24 cellular contexts compared by ENCODE assay signal in the genomic region with DNA sequence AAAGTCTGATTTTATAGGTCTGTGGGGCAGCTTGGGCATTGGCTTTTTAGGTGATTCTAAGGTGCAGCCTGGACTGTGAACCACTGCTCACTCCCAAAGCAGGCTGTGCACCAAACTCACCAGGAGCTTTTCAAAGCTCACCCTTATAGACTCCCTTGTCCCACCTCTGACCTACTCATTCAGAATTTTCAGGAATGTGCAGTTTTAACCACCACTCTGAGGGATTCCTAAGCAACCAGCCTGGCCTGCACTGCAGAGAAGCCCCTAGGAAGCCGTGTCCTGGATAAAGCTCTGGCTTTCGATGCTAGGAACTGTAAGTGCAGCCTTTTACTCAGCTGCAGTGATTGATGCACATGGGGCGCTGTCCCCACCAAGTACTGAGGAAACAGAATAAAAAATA. TPM values are rescaled to one million over a fixed set of nuclear protein-coding genes. Genes with fewer than 3 reads are reported as not detected.
DNase-seq lines count a peak whose midpoint lies in the region; ATAC-seq and TF ChIP-seq lines count a peak whose summit lies in the region.
"Had no signal": no experiment of that assay in that cellular context is flagged by ENCODE, and none has a peak within 500 bp of the region (broad histone marks: within the 10 kb centered on the region; RNA-seq: fewer than 3 reads in every experiment).

No MANE protein-coding gene starts in this region.

- H3K27ac Mint-ChIP-seq in natural killer cell treated with Interleukin-12 subunit alpha and Interleukin-12 subunit beta and Interleukin-15 and Interleukin-18, amount 100 ng/mL, for 72 hours, result no peak overlapping the region
- no peak overlapping the region for H3K27ac Mint-ChIP-seq in Calu3 (ENCODE audit: unreplicated experiment)
- H3K27ac Mint-ChIP-seq: CD4-positive, alpha-beta memory T cell had no signal

- no peak for TF ChIP-seq EP300 in SK-N-SH (IDR thresholded peaks at IDR 0.05; ENCODE audit: borderline replicate concordance in 1 of 2, low read depth in 1 of 2, low read length in 1 of 2)

- H3K36me3 ChIP-seq in SK-N-SH (replicated peaks in 1 of 2; ENCODE audit: control insufficient read depth in 1 of 2, insufficient read depth in 2 of 2, low read length in 1 of 2) (no peaks in the 10 kb centered on the region), neuronal stem cell (replicated peaks in 1 of 2; ENCODE audit: control insufficient read depth in 2 of 2, insufficient read depth in 2 of 2, low read length in 2 of 2) (no peaks in the 10 kb centered on the region)
- H3K36me3 ChIP-seq: BLaER1 had no signal

- no peak overlapping the region for H3K4ac ChIP-seq in neuronal stem cell (ENCODE audit: low read length)

- POLR2A ChIA-PET in SK-N-SH (lab: Yijun Ruan, JAX), result no interaction called here

- no peak overlapping the region for H4K91ac ChIP-seq in neuronal stem cell (ENCODE audit: low read depth, low read length, poor library complexity)

- H2BK12ac ChIP-seq in neuronal stem cell (ENCODE audit: low read length), result no peak overlapping the region

- no peak overlapping the region for H3K4me2 ChIP-seq in SK-N-SH
- no peak overlapping the region for H3K4me2 ChIP-seq in neuronal stem cell (ENCODE audit: insufficient read depth, low read length, poor library complexity, severe bottlenecking)
- H3K4me2 ChIP-seq: BLaER1, PC-9 had no signal

- H3K4me3 ChIP-seq in SK-N-SH (ENCODE audit: low read depth in 2 of 2, low read length in 1 of 2), result no peak overlapping the region
- H3K4me3 ChIP-seq in neuronal stem cell (ENCODE audit: low read length in 2 of 2), result no peak overlapping the region
- H3K4me3 ChIP-seq: BLaER1, GM12878, PC-9, SK-N-MC had no signal

- no peaks in the 10 kb centered on the region for H3K36me3 Mint-ChIP-seq in natural killer cell treated with Interleukin-12 subunit alpha and Interleukin-12 subunit beta and Interleukin-15 and Interleukin-18, amount 100 ng/mL, for 72 hours
- H3K36me3 Mint-ChIP-seq in Calu3 (ENCODE audit: insufficient read depth, unreplicated experiment), result no peaks in the 10 kb centered on the region
- H3K36me3 Mint-ChIP-seq: CD4-positive, alpha-beta memory T cell had no signal

- CTCF ChIA-PET in SK-N-SH (lab: Yijun Ruan, JAX) (interaction anchor here (1.1 to 1.2 kb wide), 2 partner anchors 32 to 279 kb away, joined by 3 to 5 read pairs; no protein-coding TSS in a partner anchor), Calu3 (lab: Charles Lee) (no interaction called here)

- H3K79me2 ChIP-seq in SK-N-SH (ENCODE audit: insufficient read depth), result no peaks in the 10 kb centered on the region

- no TSS peak for BruUV-seq in Calu3 (replicated peaks; lab: Mats Ljungman, UMichigan)

- H3K4me1 Mint-ChIP-seq in natural killer cell treated with Interleukin-12 subunit alpha and Interleukin-12 subunit beta and Interleukin-15 and Interleukin-18, amount 100 ng/mL, for 72 hours (ENCODE audit: low read depth in 2 of 2), result no peaks in the 10 kb centered on the region
- H3K4me1 Mint-ChIP-seq in Calu3 (ENCODE audit: low read depth, unreplicated experiment), result no peaks in the 10 kb centered on the region
- H3K4me1 Mint-ChIP-seq: CD4-positive, alpha-beta memory T cell had no signal

- ATAC-seq in SK-N-SH treated with all-trans-retinoic acid at 6 μM for 48 hours, result peak; percentile 24; the same call in 1 of the 3 replicates
- ATAC-seq in left colon, result peak; percentile 41
- no peak for ATAC-seq in natural killer cell treated with Interleukin-12 subunit alpha and Interleukin-12 subunit beta and Interleukin-15 and Interleukin-18, amount 100 ng/mL, for 72 hours
- ATAC-seq in GM18517 (IDR thresholded peaks at IDR 0.05; ENCODE audit: unreplicated experiment), result no peak
- ATAC-seq: GM12878, HCT116 had no signal

- H3K27me3 ChIP-seq in SK-N-SH (ENCODE audit: insufficient read depth), result no peaks in the 10 kb centered on the region
- H3K27me3 ChIP-seq in neuronal stem cell (ENCODE audit: control insufficient read depth in 3 of 3, insufficient read depth in 3 of 3, low read depth in 1 of 3, low read length in 3 of 3), result no peaks in the 10 kb centered on the region
- H3K27me3 ChIP-seq: BLaER1 had no signal

- no peak overlapping the region for H3K14ac ChIP-seq in neuronal stem cell (ENCODE audit: low read length)

- H3K27ac ChIP-seq in SK-N-SH (ENCODE audit: low read depth in 2 of 2, low read length in 1 of 2) (no peak overlapping the region), neuronal stem cell (replicated peaks; ENCODE audit: low read length) (no peak overlapping the region)
- H3K27ac ChIP-seq: 22Rv1, BLaER1, PC-9, SK-N-MC had no signal

- no peaks in the 10 kb centered on the region for H3F3A ChIP-seq in SK-N-SH (replicated peaks; ENCODE audit: insufficient read depth)

- H3K18ac ChIP-seq in neuronal stem cell (ENCODE audit: low read length), result no peak overlapping the region

- TF ChIP-seq RAD21 in SK-N-SH (IDR thresholded peaks at IDR 0.05; ENCODE audit: low read length), result no peak

- no peaks in the 10 kb centered on the region; a peak in 1 of 4 replicates for H3K4me1 ChIP-seq in SK-N-SH (ENCODE audit: control insufficient read depth in 1 of 2, insufficient read depth in 2 of 2, low read depth in 1 of 2, low read length in 1 of 2)
- H3K4me1 ChIP-seq in neuronal stem cell (ENCODE audit: control insufficient read depth in 2 of 2, insufficient read depth in 1 of 2, low read depth in 1 of 2, low read length in 2 of 2), result peaks cover 5 to 7% of the 10 kb centered on the region in 2 donors

- H2BK5ac ChIP-seq in neuronal stem cell (ENCODE audit: low read length), result no peak overlapping the region

- H3K79me1 ChIP-seq in neuronal stem cell (ENCODE audit: low read depth, low read length), result no peaks in the 10 kb centered on the region

- no peaks in the 10 kb centered on the region for H3K9me3 ChIP-seq in SK-N-SH
- H3K9me3 ChIP-seq in neuronal stem cell (replicated peaks in 1 of 2; ENCODE audit: control insufficient read depth in 2 of 2, insufficient read depth in 1 of 2, low read depth in 1 of 2, low read length in 2 of 2), result no peaks in the 10 kb centered on the region

- WGBS in SK-N-SH (ENCODE audit: low lambda C conversion rate), result 69% methylated on average over 3 of the region's 3 CpGs
- WGBS in neuronal stem cell (ENCODE audit: extremely low coverage in 2 of 2, insufficient read length in 2 of 2, insufficient replicate concordance in 1 of 2), 2 donors, result no CpG with 5 or more reads among the region's 3 CpGs

- no peak overlapping the region for H2AK5ac ChIP-seq in neuronal stem cell (ENCODE audit: low read depth, low read length)

- H3K27me3 Mint-ChIP-seq in natural killer cell treated with Interleukin-12 subunit alpha and Interleukin-12 subunit beta and Interleukin-15 and Interleukin-18, amount 100 ng/mL, for 72 hours, result peaks cover 9 to 25% of the 10 kb centered on the region in 2 donors
- H3K27me3 Mint-ChIP-seq in Calu3 (ENCODE audit: unreplicated experiment), result peaks cover 22% of the 10 kb centered on the region

- no peak overlapping the region for H2AFZ ChIP-seq in SK-N-SH (ENCODE audit: low read depth)
- peak overlapping the region; percentile 24 for H2AFZ ChIP-seq in neuronal stem cell (ENCODE audit: low read length)
- H2AFZ ChIP-seq: PC-9 had no signal

- H3K9me3 Mint-ChIP-seq in natural killer cell treated with Interleukin-12 subunit alpha and Interleukin-12 subunit beta and Interleukin-15 and Interleukin-18, amount 100 ng/mL, for 72 hours, result no peaks in the 10 kb centered on the region
- H3K9me3 Mint-ChIP-seq in Calu3 (ENCODE audit: low read depth, unreplicated experiment), result no peaks in the 10 kb centered on the region

- H4K20me1 ChIP-seq in SK-N-SH (ENCODE audit: insufficient read depth), result no peaks in the 10 kb centered on the region
- H4K20me1 ChIP-seq: BLaER1 had no signal

- no peak for TF ChIP-seq CTCF in SK-N-SH (IDR thresholded peaks at IDR 0.05)
- TF ChIP-seq CTCF in Calu3 (IDR thresholded peaks at IDR 0.05; ENCODE audit: unreplicated experiment), result no peak

- H2BK120ac ChIP-seq in neuronal stem cell (ENCODE audit: low read depth, low read length), result no peak overlapping the region

- intact Hi-C loops in left colon (cut with DNase I, micrococcal nuclease), result loop anchor here in 1 of 2 donors (5.0 kb wide), 1 partner anchor 280 kb away; no protein-coding TSS in a partner anchor
- intact Hi-C loops in Calu3 (cut with micrococcal nuclease; ENCODE audit: unreplicated experiment), result no loop called here

- no peak overlapping the region for H3K23ac ChIP-seq in neuronal stem cell (ENCODE audit: low read depth, low read length, poor library complexity)

- H3K9me2 ChIP-seq in SK-N-SH, result no peaks in the 10 kb centered on the region

- H4K8ac ChIP-seq in neuronal stem cell (ENCODE audit: low read depth, low read length), result no peak overlapping the region

- H3K9ac ChIP-seq in SK-N-SH, result no peak overlapping the region
- H3K9ac ChIP-seq in neuronal stem cell (ENCODE audit: low read depth, low read length, poor library complexity), result no peak overlapping the region
- H3K9ac ChIP-seq: BLaER1 had no signal

- no peak overlapping the region for H3K4me3 Mint-ChIP-seq in natural killer cell treated with Interleukin-12 subunit alpha and Interleukin-12 subunit beta and Interleukin-15 and Interleukin-18, amount 100 ng/mL, for 72 hours
- H3K4me3 Mint-ChIP-seq in Calu3 (ENCODE audit: low read depth, unreplicated experiment), result no peak overlapping the region
- H3K4me3 Mint-ChIP-seq: CD4-positive, alpha-beta memory T cell had no signal

- no peak overlapping the region for H2BK15ac ChIP-seq in neuronal stem cell (ENCODE audit: low read length)

- DNase-seq in SK-N-SH (no peak), left colon (no peak), neuronal stem cell (ENCODE audit: low spot score) (no peak), CD1c-positive myeloid dendritic cell (ENCODE audit: extremely low spot score) (no peak), Calu3 (no peak)
- DNase-seq in natural killer cell treated with Interleukin-12 subunit alpha and Interleukin-12 subunit beta and Interleukin-15 and Interleukin-18, amount 100 ng/mL, for 72 hours (ENCODE audit: low spot score), result no peak
- DNase-seq: ACHN; CD4-positive, alpha-beta memory T cell; KG1; NCI-H1092 treated with DMSO at 0.1 percent for 48 hours; NCI-H1436 treated with DMSO at 0.1 percent for 48 hours; NCI-H1930; NCI-H510A; NCI-H748 treated with DMSO at 0.1 percent for 48 hours; PC-9; RPMI8226; SHP77 treated with DMSO at 0.1 percent for 48 hours had no signal

TF ChIP-seq in SK-N-SH treated with all-trans-retinoic acid at 6 μM for 48 hours, 23 proteins besides CTCF, POLR2A, EP300 and RAD21 (continues in another document):
- no peak for TF ChIP-seq GLIS3 (CRISPR knock-in tag; IDR thresholded peaks at IDR 0.05)

RNA-seq across cellular contexts. Expression of gene MRO, which starts 33.0 kb away (rescaled TPM):
- not detected in 2 replicates for polyA plus RNA-seq in SK-N-SH (2012; rRNA removed)
- 0.01 TPM in 2 replicates for polyA plus RNA-seq in SK-N-SH (2012; cell fraction: cytosol; rRNA removed)
- not detected in 2 replicates for polyA plus RNA-seq in SK-N-SH (2012; cell fraction: nucleus; rRNA removed)
- total RNA-seq in left colon, result under 1 TPM in 1 of 2 donors, not detected in 1; 0.25 TPM
- 0.15 TPM for polyA plus RNA-seq in neuronal stem cell (2013, experiment 1 of 2)
- polyA plus RNA-seq in neuronal stem cell (2013, experiment 2 of 2), result 0.04 TPM
- total RNA-seq in natural killer cell treated with Interleukin-12 subunit alpha and Interleukin-12 subunit beta and Interleukin-15 and Interleukin-18, amount 100 ng/mL, for 72 hours, result not detected
- total RNA-seq in Calu3 (2022), result not detected in 2 replicates
- total RNA-seq: CD4-positive, alpha-beta memory T cell; GM12878; PC-9 had no signal
- polyA plus RNA-seq: CD4-positive, alpha-beta memory T cell had no signal

Comparison
In these comparisons a context has a peak if more than half of its experiments do, and no peak if none do; other contexts are left out.
1. ATAC-seq: peak in SK-N-SH treated with all-trans-retinoic acid at 6 μM for 48 hours (single experiment) and left colon (single experiment); none in natural killer cell treated with Interleukin-12 subunit alpha and Interleukin-12 subunit beta and Interleukin-15 and Interleukin-18, amount 100 ng/mL, for 72 hours (0 of 2) and GM18517 (single experiment).